ENCODE assay signal across 1 cellular context in the genomic region with DNA sequence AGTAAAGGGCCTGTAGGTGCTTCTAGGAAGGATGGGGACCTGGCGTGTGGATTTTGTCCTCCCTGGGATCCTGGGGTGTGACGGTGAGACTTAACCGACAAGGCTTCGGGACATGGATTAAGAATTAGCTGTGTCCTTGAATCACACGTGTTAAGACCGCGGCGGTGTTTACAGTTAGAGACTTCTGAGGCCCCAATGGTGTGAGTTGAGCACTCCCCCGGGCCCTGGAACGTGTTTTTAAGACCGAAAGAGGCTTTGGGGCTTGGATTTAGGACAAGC.
TF ChIP-seq lines count a peak whose summit lies in the region.

No MANE protein-coding gene starts in this region.

TF ChIP-seq in endothelial cell of umbilical vein, 7 proteins besides CTCF, POLR2A, EP300 and RAD21:
- TF ChIP-seq GATA2 (IDR thresholded peaks at IDR 0.05; ENCODE audit: insufficient read depth, insufficient read length, low read depth, low read length) = no peak
- no peak for TF ChIP-seq JUN (IDR thresholded peaks at IDR 0.05; ENCODE audit: borderline replicate concordance, insufficient read depth, insufficient read length, low read depth)
- no peak for TF ChIP-seq FOS (IDR thresholded peaks at IDR 0.05; ENCODE audit: borderline replicate concordance, insufficient read depth, low read length)
- TF ChIP-seq MAX (IDR thresholded peaks at IDR 0.05; ENCODE audit: insufficient read depth, insufficient read length) = no peak
- TF ChIP-seq POLR2AphosphoS5 (IDR thresholded peaks at IDR 0.05; ENCODE audit: insufficient read depth, low read depth, low read length) = no peak
